In genomic region chr7:128963327-128963757, GRCh38 we compare ENCODE assay signal across 9 cellular contexts. TPM values are rescaled to one million over a fixed set of nuclear protein-coding genes. Genes with fewer than 3 reads are reported as not detected.
DNase-seq lines count a peak whose midpoint lies in the region; ATAC-seq and TF ChIP-seq lines count a peak whose summit lies in the region.
"Had no signal": no experiment of that assay in that cellular context is flagged by ENCODE, and none has a peak within 500 bp of the region (broad histone marks: within the 10 kb centered on the region; RNA-seq: fewer than 3 reads in every experiment).

No MANE protein-coding gene starts in this region.

- H3K4me1 ChIP-seq in uterus: no peaks in the 10 kb centered on the region
- H3K4me1 ChIP-seq: A549 had no signal

- H3K4me3 Mint-ChIP-seq in activated naive CD4-positive, alpha-beta T cell treated with anti-CD3 and anti-CD28 coated beads, Interleukin-2, amount 50 U/mL, for 24 hours: peak overlapping the region; percentile 59
- no peak overlapping the region for H3K4me3 Mint-ChIP-seq in nephron progenitor cell

- H3K36me3 ChIP-seq in uterus: no peaks in the 10 kb centered on the region

- peaks cover 17% of the 10 kb centered on the region for H3K36me3 Mint-ChIP-seq in activated naive CD4-positive, alpha-beta T cell treated with anti-CD3 and anti-CD28 coated beads, Interleukin-2, amount 50 U/mL, for 24 hours
- H3K36me3 Mint-ChIP-seq in nephron progenitor cell (ENCODE audit: low read depth): peaks cover 85% of the 10 kb centered on the region

- H3K9me3 ChIP-seq in uterus: no peaks in the 10 kb centered on the region
- H3K9me3 ChIP-seq: A549 had no signal

- no peaks in the 10 kb centered on the region for H3K27me3 Mint-ChIP-seq in activated naive CD4-positive, alpha-beta T cell treated with anti-CD3 and anti-CD28 coated beads, Interleukin-2, amount 50 U/mL, for 24 hours
- no peaks in the 10 kb centered on the region for H3K27me3 Mint-ChIP-seq in nephron progenitor cell (ENCODE audit: low read depth, poor library complexity)

- no peak overlapping the region for H3K4me3 ChIP-seq in uterus
- H3K4me3 ChIP-seq: A549 had no signal

- no peak overlapping the region for H3K27ac ChIP-seq in uterus
- H3K27ac ChIP-seq: A549 had no signal

- ATAC-seq in activated CD4-positive, CD25-positive, alpha-beta regulatory T cell treated with anti-CD3 and anti-CD28 coated beads, Interleukin-2, amount 50 U/mL, for 24 hours: peak; percentile 94 to 95
- ATAC-seq in HG02870 (IDR thresholded peaks at IDR 0.05; ENCODE audit: unreplicated experiment): peak; percentile 75
- ATAC-seq: A549 had no signal

- H3K27ac Mint-ChIP-seq in activated naive CD4-positive, alpha-beta T cell treated with anti-CD3 and anti-CD28 coated beads, Interleukin-2, amount 50 U/mL, for 24 hours: peak overlapping the region; percentile 95
- H3K27ac Mint-ChIP-seq in nephron progenitor cell: no peak overlapping the region

- peaks cover 25% of the 10 kb centered on the region for H3K4me1 Mint-ChIP-seq in activated naive CD4-positive, alpha-beta T cell treated with anti-CD3 and anti-CD28 coated beads, Interleukin-2, amount 50 U/mL, for 24 hours
- no peaks in the 10 kb centered on the region for H3K4me1 Mint-ChIP-seq in nephron progenitor cell

- intact Hi-C loops in uterus (cut with DNase I; ENCODE audit: low total_unique reads) (no loop called here), head of caudate nucleus (cut with DNase I) (no loop called here)

- no peaks in the 10 kb centered on the region for H3K9me3 Mint-ChIP-seq in activated naive CD4-positive, alpha-beta T cell treated with anti-CD3 and anti-CD28 coated beads, Interleukin-2, amount 50 U/mL, for 24 hours
- H3K9me3 Mint-ChIP-seq in nephron progenitor cell: peaks cover 6% of the 10 kb centered on the region

- no peak for TF ChIP-seq POLR2A in uterus (IDR thresholded peaks at IDR 0.05)

- no peaks in the 10 kb centered on the region for H3K27me3 ChIP-seq in uterus

- TF ChIP-seq CTCF in uterus (IDR thresholded peaks at IDR 0.05): no peak
- TF ChIP-seq CTCF in nephron progenitor cell (IDR thresholded peaks at IDR 0.05): no peak

- DNase-seq in activated CD4-positive, CD25-positive, alpha-beta regulatory T cell treated with anti-CD3 and anti-CD28 coated beads, Interleukin-2, amount 50 U/mL, for 72 hours: no peak
- peak in 2 of 3 experiments; percentile 21 to 37 for DNase-seq in stimulated activated CD4-positive, alpha-beta T cell treated with anti-CD3 and anti-CD28 coated beads, TNF-alpha, amount 100 ng/mL, for 24 hours (ENCODE audit: low read depth in 3 of 3)
- DNase-seq in uterus (no peak), head of caudate nucleus (no peak), nephron progenitor cell (no peak)

RNA-seq across cellular contexts. Expression of gene IRF5, which starts 25.6 kb away (rescaled TPM):
- total RNA-seq in uterus: 10 to 100 TPM in 1 of 4 donors, 1 to 10 TPM in 3; 2.0 to 52.5 (median 4.5) TPM

RNA-seq across cellular contexts. Expression of gene KCP, which starts 52.8 kb away (rescaled TPM):
- total RNA-seq in uterus: 1 to 10 TPM in 1 of 4 donors, under 1 TPM in 1, not detected in 2; 0.18 to 3.5 TPM

Comparison
In these comparisons a context has a peak if more than half of its experiments do, and no peak if none do; other contexts are left out.
1. DNase-seq: peak in stimulated activated CD4-positive, alpha-beta T cell treated with anti-CD3 and anti-CD28 coated beads, TNF-alpha, amount 100 ng/mL, for 24 hours (2 of 3); none in activated CD4-positive, CD25-positive, alpha-beta regulatory T cell treated with anti-CD3 and anti-CD28 coated beads, Interleukin-2, amount 50 U/mL, for 72 hours (single experiment), uterus (0 of 2), head of caudate nucleus (0 of 42) and nephron progenitor cell (single experiment).